Comparison of ENCODE assay signal across 27 cellular contexts in genomic region chr7:134509010-134509409, GRCh38. TPM values are rescaled to one million over a fixed set of nuclear protein-coding genes. Genes with fewer than 3 reads are reported as not detected.
"Had no signal": no experiment of that assay in that cellular context is flagged by ENCODE, and none has a peak within 500 bp of the region (broad histone marks: within the 10 kb centered on the region; RNA-seq: fewer than 3 reads in every experiment).

No MANE protein-coding gene starts in this region.

- H3K27ac ChIP-seq: coronary artery, dorsolateral prefrontal cortex, epithelial cell of prostate, esophagus squamous epithelium, gastrocnemius medialis, heart right ventricle, left lung, lower lobe of right lung had no signal

- H3K36me3 ChIP-seq: esophagus squamous epithelium, gastrocnemius medialis, heart right ventricle, left lung, lower lobe of right lung had no signal

- H3K4me3 ChIP-seq: coronary artery, dorsolateral prefrontal cortex, esophagus squamous epithelium, gastrocnemius medialis, heart right ventricle, left lung, lower lobe of right lung, mucosa of descending colon had no signal

- H3K27me3 ChIP-seq: dorsolateral prefrontal cortex, esophagus squamous epithelium, gastrocnemius medialis, heart right ventricle, left lung had no signal

- DNase-seq: dermis blood vessel endothelial cell; dorsolateral prefrontal cortex; effector CD4-positive, alpha-beta T cell; effector memory CD4-positive, alpha-beta T cell; endodermal cell; erythroblast; esophagus squamous epithelium; foreskin melanocyte; gastrocnemius medialis; glutamatergic neuron; head of caudate nucleus; heart right ventricle; hippocampal formation; left cardiac atrium; left lung; left ventricle myocardium superior; lower lobe of right lung; mesenchymal stem cell; mucosa of descending colon; naive B cell had no signal

- ATAC-seq: esophagus mucosa, gastrocnemius medialis, heart right ventricle, left cardiac atrium, left lung, left ventricle myocardium superior, mucosa of descending colon had no signal

- H3K9me3 ChIP-seq: esophagus squamous epithelium, gastrocnemius medialis, heart right ventricle, left lung, lower lobe of right lung, mucosa of descending colon had no signal

- H3K4me1 ChIP-seq: left lung, lower lobe of right lung had no signal

RNA-seq across cellular contexts. Expression of gene AKR1B10, which starts 18.4 kb away (rescaled TPM):
- total RNA-seq: dermis blood vessel endothelial cell, glomerular endothelial cell, kidney epithelial cell, left lung, lower lobe of right lung, lung microvascular endothelial cell had no signal

RNA-seq across cellular contexts. Expression of gene AKR1B15, which starts 39.9 kb away (rescaled TPM):
- total RNA-seq: dermis blood vessel endothelial cell, dorsolateral prefrontal cortex, endodermal cell, glomerular endothelial cell, heart right ventricle, kidney epithelial cell, left lung, left ventricle myocardium superior, lower leg skin, lower lobe of right lung, lung microvascular endothelial cell had no signal
